In genomic region chr6:139597087-139597763, GRCh38 we compare ENCODE assay signal across 12 cellular contexts.
DNase-seq lines count a peak whose midpoint lies in the region; ATAC-seq and TF ChIP-seq lines count a peak whose summit lies in the region.
"Had no signal": no experiment of that assay in that cellular context is flagged by ENCODE, and none has a peak within 500 bp of the region (broad histone marks: within the 10 kb centered on the region; RNA-seq: fewer than 3 reads in every experiment).

No MANE protein-coding gene starts in this region.

- POLR2A ChIA-PET in WTC11 (lab: Charles Lee) = no interaction called here

- 61 to 63% methylated on average over 1 of the region's 1 CpG for WGBS in esophagus, 2 donors

- H3K36me3 Mint-ChIP-seq in WTC11 = no peaks in the 10 kb centered on the region
- H3K36me3 Mint-ChIP-seq: activated naive CD4-positive, alpha-beta T cell treated with anti-CD3 and anti-CD28 coated beads, Interleukin-2, amount 10 ng/mL, durations not matched to agents 7 days and 5 days; memory B cell had no signal

- intact Hi-C loops in tibial artery (cut with DNase I; ENCODE audit: low total_unique reads) = no loop called here

- no peak for ATAC-seq in RWPE2 (ENCODE audit: low read depth)
- ATAC-seq in HG02885 (IDR thresholded peaks at IDR 0.05; ENCODE audit: poor library complexity, unreplicated experiment) = no peak
- no peak for ATAC-seq in WTC11
- ATAC-seq in HG03108 (IDR thresholded peaks at IDR 0.05; ENCODE audit: unreplicated experiment) = no peak
- ATAC-seq in HG03280 (IDR thresholded peaks at IDR 0.05; ENCODE audit: unreplicated experiment) = no peak

- H3K4me3 ChIP-seq in RWPE2 (ENCODE audit: severe bottlenecking) (no peak overlapping the region), esophagus (ENCODE audit: low read depth in 1 of 2, low read length in 2 of 2) (no peak overlapping the region), mucosa of stomach (ENCODE audit: low read length) (no peak overlapping the region), tibial artery (no peak overlapping the region)

- no peak for TF ChIP-seq CTCF in RWPE2 (IDR thresholded peaks at IDR 0.05; ENCODE audit: poor library complexity, severe bottlenecking)
- TF ChIP-seq CTCF in tibial artery (IDR thresholded peaks at IDR 0.05) = no peak
- no peak for TF ChIP-seq CTCF in WTC11 (IDR thresholded peaks at IDR 0.05)

- H3K4me3 Mint-ChIP-seq in WTC11 = no peak overlapping the region
- H3K4me3 Mint-ChIP-seq: activated naive CD4-positive, alpha-beta T cell treated with anti-CD3 and anti-CD28 coated beads, Interleukin-2, amount 10 ng/mL, durations not matched to agents 7 days and 5 days; memory B cell had no signal

- CTCF ChIA-PET in WTC11 (lab: Charles Lee) = no interaction called here

- H3K27me3 ChIP-seq in RWPE2 (ENCODE audit: insufficient read depth, poor library complexity, severe bottlenecking) (no peaks in the 10 kb centered on the region), esophagus (ENCODE audit: control insufficient read depth in 1 of 2, insufficient read depth in 2 of 2, low read length in 2 of 2) (no peaks in the 10 kb centered on the region), mucosa of stomach (ENCODE audit: control insufficient read depth, insufficient read depth, low read length) (no peaks in the 10 kb centered on the region), tibial artery (no peaks in the 10 kb centered on the region)

- H3K4me1 ChIP-seq in RWPE2 (ENCODE audit: insufficient read depth, poor library complexity, severe bottlenecking) (peaks cover 9% of the 10 kb centered on the region), esophagus (ENCODE audit: control insufficient read depth in 2 of 2, insufficient read depth in 2 of 2, low read length in 1 of 2) (no peaks in the 10 kb centered on the region), mucosa of stomach (ENCODE audit: control insufficient read depth, insufficient read depth, low read length) (peaks cover 53% of the 10 kb centered on the region), tibial artery (peaks cover 0 to 53% (median 30%) of the 10 kb centered on the region in 4 donors)

- peak overlapping the region; percentile 55 for H3K27ac ChIP-seq in RWPE2 (ENCODE audit: poor library complexity, severe bottlenecking)
- peak overlapping the region; percentile 46 to 84 for H3K27ac ChIP-seq in esophagus (ENCODE audit: low read depth in 2 of 2, low read length in 1 of 2)
- peak overlapping the region; percentile 57 to 78 for H3K27ac ChIP-seq in tibial artery
- H3K27ac ChIP-seq: WERI-Rb-1 had no signal

- peaks cover 35% of the 10 kb centered on the region for H3K4me1 Mint-ChIP-seq in WTC11
- H3K4me1 Mint-ChIP-seq: activated naive CD4-positive, alpha-beta T cell treated with anti-CD3 and anti-CD28 coated beads, Interleukin-2, amount 10 ng/mL, durations not matched to agents 7 days and 5 days; memory B cell had no signal

- H3K9me3 Mint-ChIP-seq in WTC11 = no peaks in the 10 kb centered on the region
- H3K9me3 Mint-ChIP-seq: activated naive CD4-positive, alpha-beta T cell treated with anti-CD3 and anti-CD28 coated beads, Interleukin-2, amount 10 ng/mL, durations not matched to agents 7 days and 5 days; memory B cell had no signal

- no peak overlapping the region for H3K27ac Mint-ChIP-seq in WTC11
- H3K27ac Mint-ChIP-seq: activated naive CD4-positive, alpha-beta T cell treated with anti-CD3 and anti-CD28 coated beads, Interleukin-2, amount 10 ng/mL, durations not matched to agents 7 days and 5 days; memory B cell had no signal

- peak overlapping the region; percentile 8 for H3K9ac ChIP-seq in mucosa of stomach (ENCODE audit: low read length)

- DNase-seq in RWPE2 (ENCODE audit: low spot score) (no peak), tibial artery (no peak), WTC11 (ENCODE audit: low spot score) (no peak)
- DNase-seq: activated naive CD4-positive, alpha-beta T cell treated with anti-CD3 and anti-CD28 coated beads, Interleukin-2, amount 10 ng/mL, durations not matched to agents 7 days and 5 days; NCI-H1105; WERI-Rb-1 had no signal

- H3K36me3 ChIP-seq in RWPE2 (ENCODE audit: low read depth) = no peaks in the 10 kb centered on the region
- H3K36me3 ChIP-seq in esophagus (ENCODE audit: control insufficient read depth in 2 of 2, insufficient read depth in 2 of 2, low read length in 1 of 2) = no peaks in the 10 kb centered on the region
- no peaks in the 10 kb centered on the region for H3K36me3 ChIP-seq in mucosa of stomach (ENCODE audit: control insufficient read depth, insufficient read depth, low read length)
- no peaks in the 10 kb centered on the region for H3K36me3 ChIP-seq in tibial artery
- H3K36me3 ChIP-seq: WERI-Rb-1 had no signal

- H3K9me3 ChIP-seq in RWPE2 (ENCODE audit: severe bottlenecking) (no peaks in the 10 kb centered on the region), esophagus (ENCODE audit: control insufficient read depth in 2 of 2, insufficient read depth in 1 of 2, low read depth in 1 of 2, low read length in 1 of 2) (no peaks in the 10 kb centered on the region), mucosa of stomach (ENCODE audit: control insufficient read depth, low read length) (no peaks in the 10 kb centered on the region), tibial artery (no peaks in the 10 kb centered on the region)

- H3K27me3 Mint-ChIP-seq in WTC11 (ENCODE audit: low read depth) = no peaks in the 10 kb centered on the region
- H3K27me3 Mint-ChIP-seq: memory B cell had no signal

TF ChIP-seq in WTC11, 78 proteins besides CTCF, POLR2A, EP300 and RAD21 (continues in another document):
- no peak for TF ChIP-seq ZNF425 (CRISPR knock-in tag; conservative IDR thresholded peaks at IDR 0.05)
- no peak for TF ChIP-seq MLX (CRISPR knock-in tag; IDR thresholded peaks at IDR 0.05)
- no peak for TF ChIP-seq EMX1 (CRISPR knock-in tag; IDR thresholded peaks at IDR 0.05)
- TF ChIP-seq ZMAT4 (CRISPR knock-in tag; IDR thresholded peaks at IDR 0.05) = no peak
- no peak for TF ChIP-seq ZNF512 (CRISPR knock-in tag; IDR thresholded peaks at IDR 0.05; ENCODE audit: borderline replicate concordance)
- TF ChIP-seq TEAD4 (CRISPR knock-in tag; IDR thresholded peaks at IDR 0.05) = no peak
- no peak for TF ChIP-seq FOXP4 (CRISPR knock-in tag; IDR thresholded peaks at IDR 0.05)
